Comparison of ENCODE assay signal across 27 cellular contexts in genomic region chrX:40290519-40290918, GRCh38.
"Had no signal": no experiment of that assay in that cellular context is flagged by ENCODE, and none has a peak within 500 bp of the region (broad histone marks: within the 10 kb centered on the region; RNA-seq: fewer than 3 reads in every experiment).

No MANE protein-coding gene starts in this region.

- H3K4me3 ChIP-seq: ovary, psoas muscle, right lobe of liver, sigmoid colon, stomach, thoracic aorta, thyroid gland, tibial nerve, upper lobe of left lung, vagina had no signal

- DNase-seq: natural killer cell; nephron progenitor cell; nucleus accumbens; ovary; psoas muscle; right cardiac atrium; right lobe of liver; sigmoid colon; stimulated activated CD4-positive, alpha-beta T cell treated with anti-CD3 and anti-CD28 coated beads, Interleukin-15, amount 100 ng/mL, for 24 hours; stimulated activated CD4-positive, alpha-beta T cell treated with anti-CD3 and anti-CD28 coated beads, Interleukin-2, amount 100 ng/mL, for 24 hours; stimulated activated CD4-positive, alpha-beta T cell treated with anti-CD3 and anti-CD28 coated beads, Interleukin-2, amount 100 ng/mL, for 48 hours; stimulated activated CD4-positive, alpha-beta T cell treated with anti-CD3 and anti-CD28 coated beads, Interleukin-4, amount 100 ng/mL, for 24 hours; stimulated activated naive B cell treated with anti-CD40 and anti-IgM and Interleukin-4, amounts not matched to agents 10 μg/mL and 1 μg/mL and 100 μg/mL, for 72 hours; stimulated activated naive CD4-positive, alpha-beta T cell treated with Interleukin-2 at 50 U/mL for 16 hours; stomach; thyroid gland; trophoblast cell; upper lobe of left lung had no signal

- H3K27me3 ChIP-seq: neutrophil, ovary, right lobe of liver, sigmoid colon, stomach, thyroid gland, tibial nerve, upper lobe of left lung, vagina had no signal

- H3K27ac Mint-ChIP-seq: natural killer cell; nephron progenitor cell; progenitor cell of endocrine pancreas; stimulated activated effector memory CD8-positive, alpha-beta T cell treated with anti-CD3 and anti-CD28 coated beads, Interleukin-12 subunit alpha, Interleukin-12 subunit beta, amount 100 ng/mL, for 72 hours; stimulated activated naive B cell treated with anti-CD40 and anti-IgM and Interleukin-4, amounts not matched to agents 10 μg/mL and 1 μg/mL and 100 μg/mL, for 72 hours; stimulated activated naive CD8-positive, alpha-beta T cell treated with anti-CD3 and anti-CD28 coated beads, Interleukin-15, Interleukin-2, amounts not matched to agents 100 ng/mL and 50 ng/mL, for 24 hours had no signal

- H3K4me1 Mint-ChIP-seq: natural killer cell; neural crest cell; stimulated activated effector memory CD8-positive, alpha-beta T cell treated with anti-CD3 and anti-CD28 coated beads, Interleukin-12 subunit alpha, Interleukin-12 subunit beta, amount 100 ng/mL, for 72 hours; stimulated activated naive B cell treated with anti-CD40 and anti-IgM and Interleukin-4, amounts not matched to agents 10 μg/mL and 1 μg/mL and 100 μg/mL, for 72 hours had no signal

- ATAC-seq: natural killer cell; psoas muscle; right cardiac atrium; right lobe of liver; stimulated activated effector memory CD8-positive, alpha-beta T cell treated with anti-CD3 and anti-CD28 coated beads, Interleukin-12 subunit alpha, Interleukin-12 subunit beta, amount 100 ng/mL, for 72 hours; stimulated activated naive B cell treated with anti-CD40 and anti-IgM and Interleukin-4, amounts not matched to agents 10 μg/mL and 1 μg/mL and 100 μg/mL, for 72 hours had no signal

- H3K36me3 Mint-ChIP-seq: natural killer cell; stimulated activated effector memory CD8-positive, alpha-beta T cell treated with anti-CD3 and anti-CD28 coated beads, Interleukin-12 subunit alpha, Interleukin-12 subunit beta, amount 100 ng/mL, for 72 hours had no signal

- H3K9me3 Mint-ChIP-seq: natural killer cell; stimulated activated effector memory CD8-positive, alpha-beta T cell treated with anti-CD3 and anti-CD28 coated beads, Interleukin-12 subunit alpha, Interleukin-12 subunit beta, amount 100 ng/mL, for 72 hours had no signal

- H3K9me3 ChIP-seq: neutrophil, right lobe of liver, sigmoid colon, thoracic aorta, thyroid gland, vagina had no signal

- H3K27ac ChIP-seq: neutrophil, ovary, parathyroid adenoma, psoas muscle, right lobe of liver, sigmoid colon, stomach, thoracic aorta, thyroid gland, tibial nerve, upper lobe of left lung, vagina had no signal

- H3K36me3 ChIP-seq: neutrophil, ovary, right lobe of liver, sigmoid colon, stomach, thoracic aorta, thyroid gland, tibial nerve, upper lobe of left lung, vagina had no signal

- H3K4me3 Mint-ChIP-seq: natural killer cell; nephron progenitor cell; neural crest cell; stimulated activated effector memory CD8-positive, alpha-beta T cell treated with anti-CD3 and anti-CD28 coated beads, Interleukin-12 subunit alpha, Interleukin-12 subunit beta, amount 100 ng/mL, for 72 hours; stimulated activated naive B cell treated with anti-CD40 and anti-IgM and Interleukin-4, amounts not matched to agents 10 μg/mL and 1 μg/mL and 100 μg/mL, for 72 hours; stimulated activated naive CD8-positive, alpha-beta T cell treated with anti-CD3 and anti-CD28 coated beads, Interleukin-15, Interleukin-2, amounts not matched to agents 100 ng/mL and 50 ng/mL, for 24 hours had no signal

- H3K27me3 Mint-ChIP-seq: progenitor cell of endocrine pancreas; stimulated activated naive B cell treated with anti-CD40 and anti-IgM and Interleukin-4, amounts not matched to agents 10 μg/mL and 1 μg/mL and 100 μg/mL, for 72 hours; stimulated activated naive CD8-positive, alpha-beta T cell treated with anti-CD3 and anti-CD28 coated beads, Interleukin-15, Interleukin-2, amounts not matched to agents 100 ng/mL and 50 ng/mL, for 24 hours had no signal
